ENCODE assay signal across 14 cellular contexts in the genomic region with DNA sequence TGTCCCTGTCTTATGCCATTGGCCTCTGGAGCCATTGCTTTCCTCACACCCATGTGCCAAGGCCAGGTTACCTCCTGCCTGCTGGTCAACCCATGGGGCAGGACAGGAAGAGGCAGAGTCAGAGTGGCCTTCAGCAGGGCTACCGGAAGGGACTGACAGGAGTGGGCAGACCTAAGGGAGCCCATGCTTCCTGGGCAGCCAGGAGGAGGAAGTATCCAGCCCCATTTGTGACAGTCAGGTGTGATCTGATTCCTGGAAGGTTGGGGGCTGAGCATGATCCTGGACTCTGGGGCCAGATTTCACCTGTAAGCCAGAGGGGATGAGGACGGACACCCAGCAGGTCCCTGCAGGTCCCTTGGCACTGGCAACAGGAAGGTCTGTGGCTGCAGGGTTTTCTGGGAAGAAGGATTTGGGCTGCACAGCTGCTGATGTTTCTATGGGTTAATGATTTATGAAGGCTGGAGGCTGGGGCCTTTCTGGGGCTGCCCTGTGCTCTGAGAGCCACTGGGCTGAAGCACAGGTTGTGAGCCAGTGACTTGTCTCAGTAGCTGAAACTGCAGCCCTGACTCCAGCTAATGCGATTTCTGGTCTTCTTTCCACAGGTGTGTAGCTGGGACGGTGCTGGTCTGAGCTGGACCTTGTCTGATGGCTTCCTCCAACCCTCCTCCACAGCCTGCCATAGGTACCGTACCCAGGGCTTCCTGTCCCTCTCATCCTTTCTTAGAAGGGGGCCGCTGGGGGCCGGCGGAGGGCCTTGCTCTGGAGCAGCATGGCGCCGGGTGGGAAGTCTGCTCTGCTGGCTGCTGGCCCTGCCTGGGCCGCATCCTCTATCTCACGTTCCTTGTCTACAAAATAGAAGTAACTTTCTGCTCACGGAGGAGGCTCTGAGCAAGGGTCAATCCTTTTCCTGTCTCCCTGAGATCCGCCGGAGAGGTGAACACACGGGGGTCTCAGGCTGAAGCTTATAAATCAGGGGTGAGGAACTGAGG. TPM values are rescaled to one million over a fixed set of nuclear protein-coding genes. Genes with fewer than 3 reads are reported as not detected.
DNase-seq lines count a peak whose midpoint lies in the region; ATAC-seq, FAIRE-seq and TF ChIP-seq lines count a peak whose summit lies in the region.
"Had no signal": no experiment of that assay in that cellular context is flagged by ENCODE, and none has a peak within 500 bp of the region (broad histone marks: within the 10 kb centered on the region; RNA-seq: fewer than 3 reads in every experiment).

No MANE protein-coding gene starts in this region.

- peaks cover under 1% of the 10 kb centered on the region for H3K36me3 Mint-ChIP-seq in osteocyte (ENCODE audit: unreplicated experiment)
- no peaks in the 10 kb centered on the region for H3K36me3 Mint-ChIP-seq in CD8-positive, alpha-beta T cell

- H3K27ac ChIP-seq in CD8-positive, alpha-beta T cell (ENCODE audit: low read depth, low read length), result no peak overlapping the region
- H3K27ac ChIP-seq: C4-2B had no signal

- TF ChIP-seq POLR2A in GM12891 (IDR thresholded peaks at IDR 0.05; ENCODE audit: low read depth, low read length), result no peak

- no peak for FAIRE-seq in GM12891 (lab: Jason Lieb, UNC)
- FAIRE-seq: keratinocyte had no signal

- intact Hi-C loops in CD8-positive, alpha-beta T cell (cut with DNase I, micrococcal nuclease), result no loop called here

- peaks cover 48% of the 10 kb centered on the region for H3K4me1 Mint-ChIP-seq in osteocyte (ENCODE audit: unreplicated experiment)
- peaks cover 1% of the 10 kb centered on the region for H3K4me1 Mint-ChIP-seq in CD8-positive, alpha-beta T cell (ENCODE audit: low read depth)

- no peak for ATAC-seq in CD8-positive, alpha-beta T cell
- no peak for ATAC-seq in GM18858 (IDR thresholded peaks at IDR 0.05; ENCODE audit: unreplicated experiment)

- no peaks in the 10 kb centered on the region for H3K36me3 ChIP-seq in CD8-positive, alpha-beta T cell (ENCODE audit: insufficient read depth, low read length)

- POLR2A ChIA-PET in CD8-positive, alpha-beta T cell (lab: Charles Lee), result no interaction called here

- H3K4me3 ChIP-seq in CD8-positive, alpha-beta T cell (ENCODE audit: low read depth, low read length), result no peak overlapping the region

- H3K4me1 ChIP-seq in CD8-positive, alpha-beta T cell (ENCODE audit: insufficient read depth, low read length), result no peaks in the 10 kb centered on the region

- no peaks in the 10 kb centered on the region for H3K27me3 Mint-ChIP-seq in osteocyte (ENCODE audit: unreplicated experiment)
- H3K27me3 Mint-ChIP-seq in CD8-positive, alpha-beta T cell (ENCODE audit: low read depth), result no peaks in the 10 kb centered on the region

- CTCF ChIA-PET in CD8-positive, alpha-beta T cell (lab: Charles Lee), result no interaction called here

- H3K9me3 ChIP-seq in CD8-positive, alpha-beta T cell (ENCODE audit: low read length), result no peaks in the 10 kb centered on the region

- DNase-seq in COLO668 (lab: John Stamatoyannopoulos, UW; ENCODE audit: unreplicated experiment) (peak; percentile 92), NCI-H526 (lab: John Stamatoyannopoulos, UW) (peak; percentile 32 to 75), glomerular visceral epithelial cell (ENCODE audit: extremely low spot score) (peak; percentile 81), osteocyte (ENCODE audit: extremely low spot score, unreplicated experiment) (no peak), GM12891 (ENCODE audit: insufficient read length, low spot score) (no peak), UCSD-AML1 (lab: John Stamatoyannopoulos, UW; ENCODE audit: unreplicated experiment) (no peak)
- DNase-seq in CD8-positive, alpha-beta T cell, result no peak
- DNase-seq: activated CD4-positive, alpha-beta T cell treated with anti-CD3 and anti-CD28 coated beads, Interleukin-2, amount 50 U/mL, for 48 hours; activated naive CD4-positive, alpha-beta T cell treated with Interleukin-2 at 50 U/mL for 16 hours; NCI-H1105 treated with DMSO at 0.1 percent for 48 hours had no signal

- no peaks in the 10 kb centered on the region for H3K27me3 ChIP-seq in CD8-positive, alpha-beta T cell (ENCODE audit: insufficient read depth, low read length)

- no peak overlapping the region for H3K4me3 Mint-ChIP-seq in osteocyte (ENCODE audit: unreplicated experiment)
- no peak overlapping the region for H3K4me3 Mint-ChIP-seq in CD8-positive, alpha-beta T cell

- peak overlapping the region; percentile 54 for H3K27ac Mint-ChIP-seq in osteocyte (ENCODE audit: unreplicated experiment)
- no peak overlapping the region for H3K27ac Mint-ChIP-seq in CD8-positive, alpha-beta T cell

- no peak for TF ChIP-seq CTCF in osteocyte (IDR thresholded peaks at IDR 0.05)
- TF ChIP-seq CTCF in CD8-positive, alpha-beta T cell (IDR thresholded peaks at IDR 0.05), result no peak

- H3K9me3 Mint-ChIP-seq in osteocyte (ENCODE audit: unreplicated experiment), result no peaks in the 10 kb centered on the region
- no peaks in the 10 kb centered on the region for H3K9me3 Mint-ChIP-seq in CD8-positive, alpha-beta T cell

TF ChIP-seq in GM12891, 5 proteins besides CTCF, POLR2A, EP300 and RAD21:
- TF ChIP-seq POLR2AphosphoS5 (IDR thresholded peaks at IDR 0.05; ENCODE audit: low read depth, low read length) (no peak), POU2F2 (IDR thresholded peaks at IDR 0.05; ENCODE audit: low read depth, low read length) (no peak), TAF1 (IDR thresholded peaks at IDR 0.05; ENCODE audit: low read depth, low read length) (no peak), PAX5 (IDR thresholded peaks at IDR 0.05; ENCODE audit: insufficient read depth, low read length, severe bottlenecking) (no peak), SPI1 (IDR thresholded peaks at IDR 0.05; ENCODE audit: low read depth, low read length) (no peak)
TF ChIP-seq in GM12891: peak in this region for 0.

RNA-seq across cellular contexts. Expression of gene ARHGEF10L, which starts 40.7 kb away (rescaled TPM):
- total RNA-seq in osteocyte, result 24.0 and 26.0 TPM in 2 replicates
- not detected for total RNA-seq in CD8-positive, alpha-beta T cell
- 1.1 TPM for polyA plus RNA-seq in GM12891 (2012; ENCODE audit: low read depth, missing spikeins)
- total RNA-seq: T-helper 1 cell treated with Interleukin-12 subunit alpha and Interleukin-12 subunit beta and Interleukin-4 antibody, amounts not matched to agents 30 ng/mL and 1 ng/mL, for 36 hours had no signal

Comparison
In these comparisons a context has a peak if more than half of its experiments do, and no peak if none do; other contexts are left out.
1. DNase-seq: peak in COLO668 (single experiment), NCI-H526 (2 of 2) and glomerular visceral epithelial cell (single experiment); none in osteocyte (single experiment), CD8-positive, alpha-beta T cell (0 of 7), GM12891 (single experiment) and UCSD-AML1 (single experiment).
2. RNA of gene ARHGEF10L, which starts 40.7 kb away (total RNA-seq): 24.0 to 26.0 TPM in osteocyte; not detected in CD8-positive, alpha-beta T cell; every median in the first group is over 10 times any median in the second.